In genomic region chrX:86964321-86964720, GRCh38 we compare ENCODE assay signal across 1 cellular context.
TF ChIP-seq lines count a peak whose summit lies in the region.

No MANE protein-coding gene starts in this region.

TF ChIP-seq in HEK293, 187 proteins besides CTCF, POLR2A, EP300 and RAD21 (continued from another document):
- no peak for TF ChIP-seq ZNF692 (tag by site-specific recombination; IDR thresholded peaks at IDR 0.05)
